In genomic region chr15:95327661-95328060, GRCh38 we compare ENCODE assay signal across 19 cellular contexts.
DNase-seq lines count a peak whose midpoint lies in the region; ATAC-seq, FAIRE-seq and TF ChIP-seq lines count a peak whose summit lies in the region.
"Had no signal": no experiment of that assay in that cellular context is flagged by ENCODE, and none has a peak within 500 bp of the region (broad histone marks: within the 10 kb centered on the region; RNA-seq: fewer than 3 reads in every experiment).

No MANE protein-coding gene starts in this region.

- peaks cover 5% of the 10 kb centered on the region for H3K4me1 Mint-ChIP-seq in endothelial cell (ENCODE audit: unreplicated experiment)

- peaks cover 0 to 3% (median 1%) of the 10 kb centered on the region in 4 donors for H3K4me1 ChIP-seq in liver (ENCODE audit: control insufficient read depth in 4 of 4, insufficient read depth in 4 of 4, low read length in 3 of 4)
- no peaks in the 10 kb centered on the region for H3K4me1 ChIP-seq in HepG2 (ENCODE audit: insufficient read depth, low read length)
- H3K4me1 ChIP-seq in esophagus squamous epithelium, result peaks cover 0 to 14% (median 3%) of the 10 kb centered on the region in 3 donors
- H3K4me1 ChIP-seq in ovary (ENCODE audit: insufficient read depth), result peaks cover 2% of the 10 kb centered on the region
- no peaks in the 10 kb centered on the region for H3K4me1 ChIP-seq in vagina
- H3K4me1 ChIP-seq: Caco-2 had no signal

- CTCF ChIA-PET in HepG2 (lab: Yijun Ruan, JAX; ENCODE audit: low intra/inter-chr PET ratio, low total read pairs), result no interaction called here

- no peaks in the 10 kb centered on the region for H3K9me3 ChIP-seq in liver (ENCODE audit: control insufficient read depth in 4 of 4, low read length in 3 of 4)
- H3K9me3 ChIP-seq in HepG2 (ENCODE audit: low read length), result no peaks in the 10 kb centered on the region; the same call in none of the 2 replicates
- no peaks in the 10 kb centered on the region for H3K9me3 ChIP-seq in esophagus squamous epithelium
- no peaks in the 10 kb centered on the region for H3K9me3 ChIP-seq in ovary
- no peaks in the 10 kb centered on the region for H3K9me3 ChIP-seq in vagina
- H3K9me3 ChIP-seq: Caco-2, MG63 had no signal

- no TSS peak for BruUV-seq in HepG2 (replicated peaks; lab: Mats Ljungman, UMichigan)

- H3K27ac ChIP-seq in liver (ENCODE audit: low read depth in 1 of 2, low read length in 2 of 2) (peak overlapping the region; percentile 37 to 59), HepG2 (ENCODE audit: extremely low read length, insufficient read depth, low read length) (no peak overlapping the region), esophagus squamous epithelium (peak overlapping the region in 3 of 4 donors; percentile 60 to 85 (median 74)), ovary (peak overlapping the region; percentile 84 to 98), vagina (peak overlapping the region; percentile 90)
- H3K27ac ChIP-seq: VCaP had no signal

- TF ChIP-seq EP300 in HepG2 (IDR thresholded peaks at IDR 0.05; ENCODE audit: low read depth in 2 of 2, low read length in 2 of 2) (no peak), HepG2 (CRISPR knock-in tag; IDR thresholded peaks at IDR 0.05; ENCODE audit: borderline replicate concordance) (no peak), ovary (IDR thresholded peaks at IDR 0.05) (no peak)

- ATAC-seq in HepG2 (no peak), HG03378 (IDR thresholded peaks at IDR 0.05; ENCODE audit: unreplicated experiment) (no peak), HG02678 (IDR thresholded peaks at IDR 0.05; ENCODE audit: unreplicated experiment) (no peak)
- ATAC-seq: natural killer cell had no signal

- no peak overlapping the region for H3K27ac Mint-ChIP-seq in endothelial cell (ENCODE audit: unreplicated experiment)
- H3K27ac Mint-ChIP-seq: natural killer cell had no signal

- in situ Hi-C loops in HepG2 (cut with HindIII; ENCODE audit: extremely low pct_ligation_motif_present, low pct_unique_long_range_greater_than_20kb), result no loop called here

- intact Hi-C loops in HepG2 (cut with micrococcal nuclease; ENCODE audit: unreplicated experiment) (no loop called here), esophagus squamous epithelium (cut with DNase I) (no loop called here), ovary (cut with DNase I) (loop anchor here (5.0 to 10.0 kb wide), 8 partner anchors 40 to 1015 kb away; partner anchors contain the start of gene NR2F2 (in 2 of the 4)), vagina (cut with DNase I) (loop anchor here (5.0 to 10.0 kb wide), 3 partner anchors 65 to 1010 kb away; no protein-coding TSS in a partner anchor)

- H3K27me3 Mint-ChIP-seq in endothelial cell (ENCODE audit: unreplicated experiment), result peaks cover 9% of the 10 kb centered on the region

- no peak for TF ChIP-seq CTCF in liver (IDR thresholded peaks at IDR 0.05; ENCODE audit: low read depth, low read length, missing input control)
- no peak for TF ChIP-seq CTCF in HepG2 (CRISPR knock-in tag; IDR thresholded peaks at IDR 0.05)
- no peak for TF ChIP-seq CTCF in esophagus squamous epithelium (IDR thresholded peaks at IDR 0.05)
- no peak for TF ChIP-seq CTCF in ovary (IDR thresholded peaks at IDR 0.05)
- no peak for TF ChIP-seq CTCF in vagina (IDR thresholded peaks at IDR 0.05)
- no peak for TF ChIP-seq CTCF in endothelial cell (IDR thresholded peaks at IDR 0.05; ENCODE audit: unreplicated experiment)

- no peak for FAIRE-seq in HepG2 (lab: Jason Lieb, UNC)
- FAIRE-seq: G401.6, GM12892, small intestine had no signal

- no peaks in the 10 kb centered on the region for H4K20me1 ChIP-seq in HepG2 (ENCODE audit: insufficient read depth, low read length)

- no peak for TF ChIP-seq POLR2A in HepG2 (IDR thresholded peaks at IDR 0.05; ENCODE audit: insufficient read depth in 1 of 2, low read depth in 2 of 2, low read length in 2 of 2)
- TF ChIP-seq POLR2A in esophagus squamous epithelium (IDR thresholded peaks at IDR 0.05), result no peak
- no peak for TF ChIP-seq POLR2A in ovary (IDR thresholded peaks at IDR 0.05)
- TF ChIP-seq POLR2A in vagina (IDR thresholded peaks at IDR 0.05), result no peak

- TF ChIP-seq RAD21 in liver (IDR thresholded peaks at IDR 0.05) (no peak), HepG2 (CRISPR knock-in tag; IDR thresholded peaks at IDR 0.05) (no peak)

- no peaks in the 10 kb centered on the region for H3K9me3 Mint-ChIP-seq in endothelial cell (ENCODE audit: unreplicated experiment)
- H3K9me3 Mint-ChIP-seq: natural killer cell had no signal

- no peaks in the 10 kb centered on the region for H3K36me3 ChIP-seq in liver (ENCODE audit: control insufficient read depth in 4 of 4, insufficient read depth in 3 of 4, low read depth in 1 of 4, low read length in 3 of 4)
- no peaks in the 10 kb centered on the region for H3K36me3 ChIP-seq in HepG2 (replicated peaks in 1 of 2; ENCODE audit: control insufficient read depth in 1 of 2, insufficient read depth in 2 of 2, low read length in 2 of 2)
- no peaks in the 10 kb centered on the region for H3K36me3 ChIP-seq in esophagus squamous epithelium
- H3K36me3 ChIP-seq in ovary, result no peaks in the 10 kb centered on the region
- no peaks in the 10 kb centered on the region for H3K36me3 ChIP-seq in vagina
- H3K36me3 ChIP-seq: MG63 had no signal

- no peaks in the 10 kb centered on the region for H3K36me3 Mint-ChIP-seq in endothelial cell (ENCODE audit: low read depth, unreplicated experiment)
- H3K36me3 Mint-ChIP-seq: natural killer cell had no signal

- H3K79me2 ChIP-seq in HepG2 (ENCODE audit: insufficient read depth, low read length), result no peaks in the 10 kb centered on the region

- H3K4me3 Mint-ChIP-seq in endothelial cell (ENCODE audit: unreplicated experiment), result no peak overlapping the region
- H3K4me3 Mint-ChIP-seq: natural killer cell had no signal

- no peak overlapping the region for H2AFZ ChIP-seq in HepG2 (ENCODE audit: low read length)

- H3K27me3 ChIP-seq in liver (ENCODE audit: control insufficient read depth in 4 of 4, insufficient read depth in 4 of 4, low read length in 3 of 4) (peaks cover 0 to 7% (median 5%) of the 10 kb centered on the region in 4 donors), HepG2 (ENCODE audit: control insufficient read depth in 1 of 2, insufficient read depth in 2 of 2, low read length in 2 of 2) (no peaks in the 10 kb centered on the region), esophagus squamous epithelium (peaks cover 0 to 54% (median 0%) of the 10 kb centered on the region in 4 donors), ovary (no peaks in the 10 kb centered on the region), vagina (no peaks in the 10 kb centered on the region)
- H3K27me3 ChIP-seq: MG63 had no signal

- H3K4me3 ChIP-seq in liver (ENCODE audit: low read depth in 1 of 3, low read length in 3 of 3) (no peak overlapping the region), HepG2 (replicated peaks in 1 of 3; ENCODE audit: insufficient read depth in 1 of 3, low read depth in 2 of 3, low read length in 3 of 3) (no peak overlapping the region), esophagus squamous epithelium (peak overlapping the region in 2 of 4 donors; percentile 50 to 69), ovary (peak overlapping the region; percentile 56), vagina (peak overlapping the region in 1 of 2 donors; percentile 52)
- H3K4me3 ChIP-seq: MG63 had no signal

- H3K4me2 ChIP-seq in HepG2 (ENCODE audit: low read depth, low read length), result no peak overlapping the region

- POLR2A ChIA-PET in HepG2 (lab: Yijun Ruan, JAX), result no interaction called here

- 24% methylated on average over 10 of the region's 10 CpGs for WGBS in liver
- WGBS in HepG2 (ENCODE audit: low lambda C conversion rate), result 25% methylated on average over 10 of the region's 10 CpGs
- 39 to 65% methylated on average over 10 of the region's 10 CpGs for WGBS in esophagus squamous epithelium, 2 donors
- 3 to 20% (median 3%) methylated on average over 10 of the region's 10 CpGs for WGBS in ovary, 3 donors

- DNase-seq in HepG2 (ENCODE audit: low spot score), result no peak
- no peak for DNase-seq in esophagus squamous epithelium (lab: John Stamatoyannopoulos, UW)
- DNase-seq in ovary, result peak; percentile 57 to 66 (median 65)
- no peak for DNase-seq in vagina (ENCODE audit: extremely low spot score in 2 of 2)
- no peak for DNase-seq in endothelial cell (ENCODE audit: low spot score)
- DNase-seq: activated gamma-delta T cell treated with Interleukin-2 at 50 U/mL for 16 hours; aorta; Caco-2; MG63; natural killer cell; NCI-H2029 treated with DMSO at 0.1 percent for 48 hours; small intestine; stimulated activated naive CD4-positive, alpha-beta T cell had no signal

- peak overlapping the region in 1 of 2 donors; percentile 49 for H3K9ac ChIP-seq in liver (ENCODE audit: low read depth in 1 of 2, low read length in 2 of 2)
- H3K9ac ChIP-seq in HepG2 (ENCODE audit: insufficient read depth, low read depth, low read length), result no peak overlapping the region

TF ChIP-seq in liver, 16 proteins besides CTCF, POLR2A, EP300 and RAD21 (continues in another document):
- TF ChIP-seq JUND (IDR thresholded peaks at IDR 0.05), result no peak
- no peak for TF ChIP-seq HNF4A (conservative IDR thresholded peaks at IDR 0.05)
- TF ChIP-seq ATF3 (IDR thresholded peaks at IDR 0.05), result no peak
- no peak for TF ChIP-seq RXRA (IDR thresholded peaks at IDR 0.05)
- TF ChIP-seq MAX (IDR thresholded peaks at IDR 0.05), result no peak
- no peak for TF ChIP-seq FOXA1 (IDR thresholded peaks at IDR 0.05)
- TF ChIP-seq TAF1 (conservative IDR thresholded peaks at IDR 0.05), result no peak
- no peak for TF ChIP-seq SP1 (IDR thresholded peaks at IDR 0.05)

TF ChIP-seq in HepG2, 621 proteins besides CTCF, POLR2A, EP300 and RAD21 (continues in another document):
- no peak for TF ChIP-seq BRCA1 (CRISPR knock-in tag; IDR thresholded peaks at IDR 0.05)
- no peak for TF ChIP-seq ZNF17 (CRISPR knock-in tag; IDR thresholded peaks at IDR 0.05)
- TF ChIP-seq KAT7 (CRISPR knock-in tag; IDR thresholded peaks at IDR 0.05; ENCODE audit: borderline replicate concordance), result no peak
- TF ChIP-seq ZNF761 (CRISPR knock-in tag; conservative IDR thresholded peaks at IDR 0.05), result no peak
- no peak for TF ChIP-seq SAFB2 (CRISPR knock-in tag; IDR thresholded peaks at IDR 0.05; ENCODE audit: borderline replicate concordance, low read depth)
- no peak for TF ChIP-seq U2AF1 (optimal IDR thresholded peaks at IDR 0.05; ENCODE audit: low read depth, low read length)
- no peak for TF ChIP-seq FOXM1 (CRISPR knock-in tag; IDR thresholded peaks at IDR 0.05)
- TF ChIP-seq ZNF510 (CRISPR knock-in tag; IDR thresholded peaks at IDR 0.05; ENCODE audit: low read depth), result no peak
- TF ChIP-seq PAWR (CRISPR knock-in tag; IDR thresholded peaks at IDR 0.05; ENCODE audit: borderline replicate concordance), result no peak
- TF ChIP-seq MIER3 (CRISPR knock-in tag; IDR thresholded peaks at IDR 0.05; ENCODE audit: borderline replicate concordance), result no peak
- no peak for TF ChIP-seq POLR2AphosphoS2 (IDR thresholded peaks at IDR 0.05; ENCODE audit: low read depth, low read length)

Comparison
In these comparisons a context has a peak if more than half of its experiments do, and no peak if none do; other contexts are left out.
1. DNase-seq: peak in ovary (5 of 5); none in HepG2 (single experiment), esophagus squamous epithelium (single experiment), vagina (0 of 2) and endothelial cell (single experiment).
2. intact Hi-C loops: an anchor here in ovary (5.0 to 10.0 kb wide) and vagina (5.0 to 10.0 kb wide); none called in HepG2 and esophagus squamous epithelium.